Comparison of ENCODE assay signal across 24 cellular contexts in the genomic region with DNA sequence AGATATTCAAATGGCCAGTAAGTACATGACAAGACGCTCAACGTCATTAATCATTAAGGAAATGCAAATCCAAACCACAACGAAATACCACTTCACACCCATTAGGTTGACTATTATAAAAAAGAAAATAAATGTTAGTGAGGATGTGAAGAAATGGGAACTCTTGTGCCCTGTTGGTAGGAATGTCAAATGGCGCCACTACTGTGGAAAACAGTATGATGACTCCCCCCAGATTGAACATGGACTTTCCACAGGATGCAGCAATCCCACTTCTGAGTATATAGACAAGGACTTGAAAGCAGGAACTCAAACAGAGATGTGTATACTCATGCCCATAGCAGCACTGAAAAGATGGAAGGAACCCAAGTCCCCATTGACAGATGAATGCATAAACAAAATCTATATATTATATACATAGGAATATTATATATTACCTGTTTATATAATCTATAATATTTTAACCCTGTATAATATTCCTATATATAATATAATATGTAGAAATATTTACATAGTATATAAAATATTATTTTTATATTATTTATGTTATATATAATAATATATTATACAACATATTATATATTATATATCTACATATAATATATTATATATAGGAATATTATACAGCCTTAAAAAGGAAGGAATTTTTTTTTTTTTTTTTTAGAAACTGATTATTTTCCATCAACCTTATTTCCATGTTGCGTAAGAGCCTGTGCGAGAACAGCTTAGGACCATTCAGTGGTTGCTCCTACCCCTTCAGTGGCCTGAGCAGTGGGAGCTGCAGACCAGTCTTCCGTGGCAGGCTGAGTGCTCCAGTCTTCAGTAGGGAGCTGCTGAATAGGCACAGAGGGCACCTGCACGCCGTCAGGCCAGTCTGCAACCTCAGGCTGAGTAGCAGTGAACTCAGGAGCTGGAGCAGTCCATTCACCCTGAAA. TPM values are rescaled to one million over a fixed set of nuclear protein-coding genes. Genes with fewer than 3 reads are reported as not detected.
A peak's percentile ranks its signal among the peaks of the same experiment; 100 is the strongest.
DNase-seq lines count a peak whose midpoint lies in the region; ATAC-seq and TF ChIP-seq lines count a peak whose summit lies in the region.
"Had no signal": no experiment of that assay in that cellular context is flagged by ENCODE, and none has a peak within 500 bp of the region (broad histone marks: within the 10 kb centered on the region; RNA-seq: fewer than 3 reads in every experiment).

No MANE protein-coding gene starts in this region.

- H3K4me1 ChIP-seq in cardiac muscle cell (ENCODE audit: low read depth) (peaks cover 17% of the 10 kb centered on the region), mesenchymal stem cell (ENCODE audit: control insufficient read depth, insufficient read depth, low read depth, low read length) (peaks cover 4% of the 10 kb centered on the region)
- H3K4me1 ChIP-seq: tibial artery had no signal

- H3K36me3 ChIP-seq in cardiac muscle cell (no peaks in the 10 kb centered on the region), mesenchymal stem cell (ENCODE audit: control insufficient read depth in 1 of 2, insufficient read depth in 2 of 2, low read depth in 1 of 2, low read length in 2 of 2) (no peaks in the 10 kb centered on the region)
- H3K36me3 ChIP-seq: heart right ventricle, tibial artery had no signal

- H2BK120ac ChIP-seq in mesenchymal stem cell (ENCODE audit: low read depth, low read length) = no peak overlapping the region

- no peak overlapping the region for H3K4me2 ChIP-seq in mesenchymal stem cell (ENCODE audit: low read length, poor library complexity, severe bottlenecking)

- WGBS in mesenchymal stem cell = 94% methylated on average over 5 of the region's 9 CpGs

- no peak overlapping the region for H2BK12ac ChIP-seq in mesenchymal stem cell (ENCODE audit: low read length in 2 of 2)

- H2AFZ ChIP-seq in mesenchymal stem cell (ENCODE audit: low read depth, low read length) = no peak overlapping the region

- H3K9me3 ChIP-seq in cardiac muscle cell (ENCODE audit: low read depth) (no peaks in the 10 kb centered on the region), mesenchymal stem cell (ENCODE audit: control insufficient read depth, low read length) (peaks cover 6% of the 10 kb centered on the region)

- DNase-seq in cardiac muscle cell (ENCODE audit: low read depth in 1 of 2, low spot score in 1 of 2) = no peak
- DNase-seq in cardiac septum (ENCODE audit: low spot score) = no peak
- no peak for DNase-seq in choroid plexus epithelial cell (ENCODE audit: low read depth)
- DNase-seq in mesenchymal stem cell = peak; percentile 49
- DNase-seq in HuH-7.5 (ENCODE audit: low spot score) = no peak
- DNase-seq in activated T-cell treated with anti-CD3 and anti-CD28 coated beads, Interleukin-2, amount 50 U/mL, for 24 hours = no peak
- no peak for DNase-seq in SIG-M5 treated with dmso at 0.1 percent for 504 hours (lab: John Stamatoyannopoulos, UW; ENCODE audit: unreplicated experiment)
- DNase-seq: activated T-cell treated with anti-CD3 and anti-CD28 coated beads, Interleukin-2, amount 50 U/mL, for 1 hour; DND-41; heart right ventricle; KG1; natural killer cell; NCI-H1048; NCI-H2081 treated with DMSO at 0.1 percent for 48 hours; NCI-H510A; T-helper 1 cell had no signal

- no peak overlapping the region for H2AK5ac ChIP-seq in mesenchymal stem cell (ENCODE audit: low read length, severe bottlenecking)

- no peak overlapping the region for H4K8ac ChIP-seq in mesenchymal stem cell (ENCODE audit: low read length)

- no peak overlapping the region for H3K18ac ChIP-seq in mesenchymal stem cell (ENCODE audit: low read depth in 1 of 2, low read length in 2 of 2)

- no peak overlapping the region for H3K23ac ChIP-seq in mesenchymal stem cell (ENCODE audit: low read length in 2 of 2)

- no peak overlapping the region for H2BK15ac ChIP-seq in mesenchymal stem cell (ENCODE audit: low read depth, poor library complexity, severe bottlenecking)

- no peak overlapping the region for H4K91ac ChIP-seq in mesenchymal stem cell (ENCODE audit: low read length)

- TF ChIP-seq CTCF in cardiac muscle cell (IDR thresholded peaks at IDR 0.05; ENCODE audit: low read depth, low read length) (peak; percentile 11), choroid plexus epithelial cell (conservative IDR thresholded peaks at IDR 0.05; ENCODE audit: low read depth, low read length) (peak; percentile 19)

- peaks cover 11% of the 10 kb centered on the region for H3K9me3 Mint-ChIP-seq in activated T-cell treated with anti-CD3 and anti-CD28 coated beads, Interleukin-2, amount 50 U/mL, for 24 hours

- no peak overlapping the region for H3K9ac ChIP-seq in mesenchymal stem cell (ENCODE audit: low read length)

- no peak overlapping the region for H3K27ac ChIP-seq in cardiac muscle cell
- H3K27ac ChIP-seq in mesenchymal stem cell (ENCODE audit: low read length, poor library complexity, severe bottlenecking) = no peak overlapping the region
- H3K27ac ChIP-seq: dorsolateral prefrontal cortex, heart right ventricle, HL-60, tibial artery had no signal

- H3K14ac ChIP-seq in mesenchymal stem cell (ENCODE audit: low read length in 2 of 2) = no peak overlapping the region

- peaks cover 21% of the 10 kb centered on the region for H3K27me3 Mint-ChIP-seq in activated T-cell treated with anti-CD3 and anti-CD28 coated beads, Interleukin-2, amount 50 U/mL, for 24 hours

- no peak for ATAC-seq in GM21576 (IDR thresholded peaks at IDR 0.05; ENCODE audit: unreplicated experiment)
- ATAC-seq: activated naive CD4-positive, alpha-beta T cell treated with anti-CD3 and anti-CD28 coated beads, Interleukin-2, amount 50 U/mL, for 72 hours; esophagus mucosa; heart right ventricle; natural killer cell; Right ventricle myocardium inferior; stimulated activated memory B cell treated with anti-CD40 and anti-IgM and Interleukin-4, amounts not matched to agents 10 μg/mL and 1 μg/mL and 100 μg/mL, for 72 hours had no signal

- no peak overlapping the region for H3K27ac Mint-ChIP-seq in activated T-cell treated with anti-CD3 and anti-CD28 coated beads, Interleukin-2, amount 50 U/mL, for 24 hours
- H3K27ac Mint-ChIP-seq: activated naive CD4-positive, alpha-beta T cell treated with anti-CD3 and anti-CD28 coated beads, Interleukin-2, amount 50 U/mL, for 72 hours; natural killer cell; stimulated activated memory B cell treated with anti-CD40 and anti-IgM and Interleukin-4, amounts not matched to agents 10 μg/mL and 1 μg/mL and 100 μg/mL, for 72 hours had no signal

- no peaks in the 10 kb centered on the region for H3K79me1 ChIP-seq in mesenchymal stem cell (replicated peaks; ENCODE audit: low read length, poor library complexity, severe bottlenecking)

- intact Hi-C loops in cardiac septum (cut with DNase I) = no loop called here

- H3K4me3 ChIP-seq in cardiac muscle cell = no peak overlapping the region
- no peak overlapping the region for H3K4me3 ChIP-seq in choroid plexus epithelial cell (ENCODE audit: low read depth, low read length)
- no peak overlapping the region for H3K4me3 ChIP-seq in mesenchymal stem cell (ENCODE audit: insufficient read depth in 1 of 2, low read depth in 1 of 2, low read length in 2 of 2)
- H3K4me3 ChIP-seq: dorsolateral prefrontal cortex, heart right ventricle, tibial artery had no signal

- H3K4me3 Mint-ChIP-seq in activated T-cell treated with anti-CD3 and anti-CD28 coated beads, Interleukin-2, amount 50 U/mL, for 24 hours = no peak overlapping the region
- H3K4me3 Mint-ChIP-seq: natural killer cell; stimulated activated memory B cell treated with anti-CD40 and anti-IgM and Interleukin-4, amounts not matched to agents 10 μg/mL and 1 μg/mL and 100 μg/mL, for 72 hours had no signal

- H3K27me3 ChIP-seq in cardiac muscle cell (no peaks in the 10 kb centered on the region), mesenchymal stem cell (ENCODE audit: control insufficient read depth in 1 of 2, insufficient read depth in 1 of 2, low read length in 2 of 2) (peaks cover 39 to 44% of the 10 kb centered on the region in 2 experiments)
- H3K27me3 ChIP-seq: dorsolateral prefrontal cortex had no signal

- no peak overlapping the region for H2BK5ac ChIP-seq in mesenchymal stem cell (ENCODE audit: low read depth, low read length, poor library complexity, severe bottlenecking)

- H3K4ac ChIP-seq in mesenchymal stem cell (ENCODE audit: low read depth in 1 of 2, low read length in 2 of 2) = no peak overlapping the region

- no peaks in the 10 kb centered on the region for H3K36me3 Mint-ChIP-seq in activated T-cell treated with anti-CD3 and anti-CD28 coated beads, Interleukin-2, amount 50 U/mL, for 24 hours (ENCODE audit: low read depth)
- H3K36me3 Mint-ChIP-seq: natural killer cell had no signal

- no peaks in the 10 kb centered on the region for H3K4me1 Mint-ChIP-seq in activated T-cell treated with anti-CD3 and anti-CD28 coated beads, Interleukin-2, amount 50 U/mL, for 24 hours (ENCODE audit: low read depth)
- H3K4me1 Mint-ChIP-seq: natural killer cell had no signal

RNA-seq across cellular contexts. Expression of gene PIGZ, which starts 17.6 kb away (rescaled TPM):
- total RNA-seq in cardiac muscle cell (4.2 and 8.1 TPM in 2 replicates), cardiac septum (5.9 TPM)
- 4.1 and 6.8 TPM in 2 replicates for polyA plus RNA-seq in cardiac muscle cell
- 1.0 TPM for polyA plus RNA-seq in mesenchymal stem cell (2013, experiment 1 of 2)
- polyA plus RNA-seq in mesenchymal stem cell (2013, experiment 2 of 2) = 1.2 TPM

RNA-seq across cellular contexts. Expression of gene MELTF, which starts 43.4 kb away (rescaled TPM):
- total RNA-seq in cardiac muscle cell (9.0 and 17.8 TPM in 2 replicates), cardiac septum (10.8 TPM)
- polyA plus RNA-seq in cardiac muscle cell = 12.0 and 16.0 TPM in 2 replicates
- 2.9 TPM for polyA plus RNA-seq in mesenchymal stem cell (2013, experiment 1 of 2)
- 3.2 TPM for polyA plus RNA-seq in mesenchymal stem cell (2013, experiment 2 of 2)

RNA-seq across cellular contexts. Expression of gene NCBP2, which starts 43.9 kb away (rescaled TPM):
- 51.8 and 52.9 TPM in 2 replicates for total RNA-seq in cardiac muscle cell
- 98.9 and 106 TPM in 2 replicates for polyA plus RNA-seq in cardiac muscle cell
- total RNA-seq in cardiac septum = 47.1 TPM
- 66.7 TPM for polyA plus RNA-seq in mesenchymal stem cell (2013, experiment 1 of 2)
- polyA plus RNA-seq in mesenchymal stem cell (2013, experiment 2 of 2) = 67.4 TPM
